15 cellular contexts compared by ENCODE assay signal in genomic region chr9:97907051-97907450, GRCh38. TPM values are rescaled to one million over a fixed set of nuclear protein-coding genes. Genes with fewer than 3 reads are reported as not detected.
A peak's percentile ranks its signal among the peaks of the same experiment; 100 is the strongest.
DNase-seq lines count a peak whose midpoint lies in the region; ATAC-seq and TF ChIP-seq lines count a peak whose summit lies in the region.
"Had no signal": no experiment of that assay in that cellular context is flagged by ENCODE, and none has a peak within 500 bp of the region (broad histone marks: within the 10 kb centered on the region; RNA-seq: fewer than 3 reads in every experiment).

No MANE protein-coding gene starts in this region.

- no peak for TF ChIP-seq CTCF in CD4-positive, alpha-beta T cell (IDR thresholded peaks at IDR 0.05)
- TF ChIP-seq CTCF in Calu3 (IDR thresholded peaks at IDR 0.05; ENCODE audit: unreplicated experiment) = no peak

- H3K36me3 Mint-ChIP-seq in CD4-positive, alpha-beta T cell (ENCODE audit: low read depth) = peaks cover 69% of the 10 kb centered on the region
- H3K36me3 Mint-ChIP-seq in activated naive CD8-positive, alpha-beta T cell = peaks cover 4% of the 10 kb centered on the region
- H3K36me3 Mint-ChIP-seq in naive thymus-derived CD4-positive, alpha-beta T cell = peaks cover 18 to 47% (median 31%) of the 10 kb centered on the region in 5 donors
- no peaks in the 10 kb centered on the region for H3K36me3 Mint-ChIP-seq in Calu3 (ENCODE audit: insufficient read depth, unreplicated experiment)

- no peak overlapping the region for H2AFZ ChIP-seq in Karpas-422 (ENCODE audit: low read length)
- H2AFZ ChIP-seq: PC-9 had no signal

- peak overlapping the region; percentile 86 for H3K27ac ChIP-seq in CD4-positive, alpha-beta T cell (ENCODE audit: low read depth, low read length)
- H3K27ac ChIP-seq in Karpas-422 (ENCODE audit: low read length) = peak overlapping the region; percentile 50
- peak overlapping the region; percentile 95 for H3K27ac ChIP-seq in naive thymus-derived CD4-positive, alpha-beta T cell (ENCODE audit: low read depth, low read length)
- H3K27ac ChIP-seq: PC-9 had no signal

- peak overlapping the region; percentile 96 for H3K27ac Mint-ChIP-seq in CD4-positive, alpha-beta T cell
- H3K27ac Mint-ChIP-seq in activated naive CD8-positive, alpha-beta T cell = peak overlapping the region; percentile 86
- peak overlapping the region; percentile 92 to 100 (median 98) for H3K27ac Mint-ChIP-seq in naive thymus-derived CD4-positive, alpha-beta T cell
- H3K27ac Mint-ChIP-seq in Calu3 (ENCODE audit: unreplicated experiment) = no peak overlapping the region

- no peaks in the 10 kb centered on the region for H3K9me3 Mint-ChIP-seq in CD4-positive, alpha-beta T cell
- no peaks in the 10 kb centered on the region for H3K9me3 Mint-ChIP-seq in activated naive CD8-positive, alpha-beta T cell (ENCODE audit: low read depth)
- H3K9me3 Mint-ChIP-seq in naive thymus-derived CD4-positive, alpha-beta T cell = peaks cover 0 to 6% (median 0%) of the 10 kb centered on the region in 11 donors
- H3K9me3 Mint-ChIP-seq in Calu3 (ENCODE audit: low read depth, unreplicated experiment) = no peaks in the 10 kb centered on the region
- H3K9me3 Mint-ChIP-seq: stimulated activated naive B cell treated with anti-CD40 and anti-IgM and Interleukin-4, amounts not matched to agents 10 μg/mL and 1 μg/mL and 100 μg/mL, for 72 hours had no signal

- no peaks in the 10 kb centered on the region for H3K27me3 Mint-ChIP-seq in CD4-positive, alpha-beta T cell
- no peaks in the 10 kb centered on the region for H3K27me3 Mint-ChIP-seq in activated naive CD8-positive, alpha-beta T cell
- H3K27me3 Mint-ChIP-seq in naive thymus-derived CD4-positive, alpha-beta T cell = no peaks in the 10 kb centered on the region
- H3K27me3 Mint-ChIP-seq in Calu3 (ENCODE audit: unreplicated experiment) = no peaks in the 10 kb centered on the region
- H3K27me3 Mint-ChIP-seq: stimulated activated naive B cell treated with anti-CD40 and anti-IgM and Interleukin-4, amounts not matched to agents 10 μg/mL and 1 μg/mL and 100 μg/mL, for 72 hours had no signal

- H3K9me3 ChIP-seq in CD4-positive, alpha-beta T cell (ENCODE audit: control insufficient read depth, low read length) = no peaks in the 10 kb centered on the region
- no peaks in the 10 kb centered on the region for H3K9me3 ChIP-seq in Karpas-422 (ENCODE audit: low read length)
- H3K9me3 ChIP-seq in naive thymus-derived CD4-positive, alpha-beta T cell (ENCODE audit: control insufficient read depth in 2 of 3, low read length in 3 of 3) = no peaks in the 10 kb centered on the region

- no peaks in the 10 kb centered on the region for H3K9me2 ChIP-seq in Karpas-422 (replicated peaks; ENCODE audit: insufficient read depth, low read length)

- H3K4me3 Mint-ChIP-seq in CD4-positive, alpha-beta T cell = peak overlapping the region; percentile 82
- H3K4me3 Mint-ChIP-seq in activated naive CD8-positive, alpha-beta T cell = peak overlapping the region; percentile 75
- peak overlapping the region; percentile 57 to 98 (median 89) for H3K4me3 Mint-ChIP-seq in naive thymus-derived CD4-positive, alpha-beta T cell
- H3K4me3 Mint-ChIP-seq in Calu3 (ENCODE audit: low read depth, unreplicated experiment) = no peak overlapping the region

- peaks cover 11% of the 10 kb centered on the region for H3K4me1 ChIP-seq in Karpas-422 (ENCODE audit: low read length)
- H3K4me1 ChIP-seq in naive thymus-derived CD4-positive, alpha-beta T cell (ENCODE audit: control insufficient read depth in 2 of 2, insufficient read depth in 2 of 2, low read length in 2 of 2) = peaks cover 72 to 79% of the 10 kb centered on the region in 2 donors

- no peaks in the 10 kb centered on the region for H3K27me3 ChIP-seq in CD4-positive, alpha-beta T cell (ENCODE audit: control insufficient read depth, insufficient read depth, low read length)
- H3K27me3 ChIP-seq in Karpas-422 (ENCODE audit: low read length) = no peaks in the 10 kb centered on the region
- no peaks in the 10 kb centered on the region for H3K27me3 ChIP-seq in naive thymus-derived CD4-positive, alpha-beta T cell (ENCODE audit: control insufficient read depth in 2 of 2, insufficient read depth in 2 of 2, low read length in 2 of 2)

- peaks cover 94% of the 10 kb centered on the region for H3K4me1 Mint-ChIP-seq in CD4-positive, alpha-beta T cell (ENCODE audit: low read depth)
- peaks cover 87% of the 10 kb centered on the region for H3K4me1 Mint-ChIP-seq in activated naive CD8-positive, alpha-beta T cell (ENCODE audit: low read depth)
- peaks cover 56 to 94% (median 85%) of the 10 kb centered on the region in 7 donors for H3K4me1 Mint-ChIP-seq in naive thymus-derived CD4-positive, alpha-beta T cell
- no peaks in the 10 kb centered on the region for H3K4me1 Mint-ChIP-seq in Calu3 (ENCODE audit: low read depth, unreplicated experiment)

- ATAC-seq in CD4-positive, alpha-beta T cell (ENCODE audit: poor library complexity) = no peak
- ATAC-seq in naive thymus-derived CD4-positive, alpha-beta T cell = peak; percentile 8
- ATAC-seq: HCT116 had no signal

- H3K4me3 ChIP-seq in Karpas-422 (ENCODE audit: low read length) = no peak overlapping the region
- H3K4me3 ChIP-seq in naive thymus-derived CD4-positive, alpha-beta T cell (ENCODE audit: low read length) = peak overlapping the region; percentile 51
- H3K4me3 ChIP-seq: PC-9 had no signal

- peaks cover 28% of the 10 kb centered on the region for H3K79me2 ChIP-seq in Karpas-422 (ENCODE audit: low read length)

- H4K20me1 ChIP-seq in Karpas-422 (ENCODE audit: insufficient read depth, low read depth, low read length) = no peaks in the 10 kb centered on the region

- BruUV-seq in Calu3 (replicated peaks; lab: Mats Ljungman, UMichigan) = no TSS peak

- POLR2A ChIA-PET in CD4-positive, alpha-beta T cell (lab: Charles Lee) = interaction anchor here (0.7 to 9.8 kb wide), 6 partner anchors 10 to 210 kb away, joined by 3 to 335 read pairs (median 12); partner anchors contain the start of genes TRMO and XPA
- POLR2A ChIA-PET in naive thymus-derived CD4-positive, alpha-beta T cell (lab: Charles Lee) = interaction anchor here (0.9 to 19.7 kb wide), 5 partner anchors 10 to 210 kb away, joined by 3 to 715 read pairs (median 19); partner anchors contain the start of genes TRMO and XPA

- H3K9ac ChIP-seq in Karpas-422 (ENCODE audit: low read length) = no peak overlapping the region

- CTCF ChIA-PET in CD4-positive, alpha-beta T cell (lab: Charles Lee) = interaction anchor here (4.2 to 14.2 kb wide), 3 partner anchors 14 to 76 kb away, joined by 13 to 221 read pairs (median 26); partner anchors contain the start of genes ANP32B and TRMO
- CTCF ChIA-PET in naive thymus-derived CD4-positive, alpha-beta T cell (lab: Charles Lee) = interaction anchor here (0.6 to 8.6 kb wide), 3 partner anchors 15 to 713 kb away, joined by 3 to 131 read pairs (median 57); partner anchors contain the start of gene TRMO
- CTCF ChIA-PET in Calu3 (lab: Charles Lee) = no interaction called here

- intact Hi-C loops in CD4-positive, alpha-beta T cell (cut with DNase I, micrococcal nuclease) = loop anchor here (2.0 to 10.0 kb wide), 5 partner anchors 14 to 350 kb away; partner anchors contain the start of genes ANP32B (in 1 of the 2), NCBP1 (in 1 of the 2), TBC1D2 (in 1 of the 2) and TSTD2 (in 1 of the 2)
- intact Hi-C loops in naive thymus-derived CD4-positive, alpha-beta T cell (cut with micrococcal nuclease) = loop anchor here (1.0 to 5.0 kb wide), 5 partner anchors 11 to 350 kb away; partner anchors contain the start of genes NCBP1 (in 2 of the 2), TSTD2 (in 2 of the 2), CORO2A (in 1 of the 2) and TBC1D2 (in 1 of the 2)
- intact Hi-C loops in Calu3 (cut with micrococcal nuclease; ENCODE audit: unreplicated experiment) = no loop called here

- peaks cover under 1% of the 10 kb centered on the region; the same call in 1 of the 2 replicates for H3K36me3 ChIP-seq in Karpas-422 (ENCODE audit: insufficient read depth, low read length)
- peaks cover 0 to 29% (median 6%) of the 10 kb centered on the region in 3 experiments for H3K36me3 ChIP-seq in naive thymus-derived CD4-positive, alpha-beta T cell (ENCODE audit: control insufficient read depth in 2 of 3, insufficient read depth in 3 of 3, low read length in 3 of 3)

- peak overlapping the region; percentile 32 for H3K4me2 ChIP-seq in Karpas-422 (ENCODE audit: low read depth, low read length, poor library complexity, severe bottlenecking)
- H3K4me2 ChIP-seq: PC-9 had no signal

- peak in 3 of 10 experiments; percentile 8 to 32 (median 11) for DNase-seq in CD4-positive, alpha-beta T cell
- peak; percentile 44 for DNase-seq in Karpas-422
- DNase-seq in naive thymus-derived CD4-positive, alpha-beta T cell = peak in 2 of 9 donors; percentile 33 to 53
- no peak for DNase-seq in stimulated activated CD8-positive, alpha-beta memory T cell treated with anti-CD3 and anti-CD28 coated beads, Interleukin-4, amount 100 ng/mL, for 48 hours
- no peak for DNase-seq in COLO668 (lab: John Stamatoyannopoulos, UW; ENCODE audit: unreplicated experiment)
- DNase-seq in Calu3 = no peak
- DNase-seq: cortex of kidney; IMR-90; kidney; PC-9; stimulated activated naive B cell treated with anti-CD40 and anti-IgM and Interleukin-4, amounts not matched to agents 10 μg/mL and 1 μg/mL and 100 μg/mL, for 72 hours had no signal

RNA-seq across cellular contexts. Expression of gene TRMO, which starts 15.2 kb away (rescaled TPM):
- total RNA-seq in CD4-positive, alpha-beta T cell = 10 to 100 TPM; 42.8 to 45.8 TPM
- total RNA-seq in Karpas-422 (2014; rRNA removed; shearing (Covaris generic); ENCODE audit: low replicate concordance) = 15.2 and 16.1 TPM in 2 replicates
- 10 to 100 TPM; 26.8 to 55.3 (median 43.8) TPM for total RNA-seq in naive thymus-derived CD4-positive, alpha-beta T cell
- polyA plus RNA-seq in naive thymus-derived CD4-positive, alpha-beta T cell = 10 to 100 TPM; 24.5 to 29.3 TPM
- total RNA-seq in Calu3 (2022) = 4.8 and 5.0 TPM in 2 replicates

RNA-seq across cellular contexts. Expression of gene HEMGN, which starts 30.9 kb away (rescaled TPM):
- under 1 TPM; 0.30 to 0.34 TPM for total RNA-seq in CD4-positive, alpha-beta T cell
- not detected in 2 replicates for total RNA-seq in Karpas-422 (2014; rRNA removed; shearing (Covaris generic); ENCODE audit: low replicate concordance)
- total RNA-seq in naive thymus-derived CD4-positive, alpha-beta T cell = 1 to 10 TPM; 1.3 to 4.3 (median 2.3) TPM
- polyA plus RNA-seq in naive thymus-derived CD4-positive, alpha-beta T cell = 10 to 100 TPM; 13.6 to 14.2 TPM
- not detected in 2 replicates for total RNA-seq in Calu3 (2022)
- total RNA-seq: fibroblast of villous mesenchyme, IMR-90, osteoblast, PC-9 had no signal
- polyA plus RNA-seq: IMR-90 had no signal

RNA-seq across cellular contexts. Expression of gene FOXE1, which starts 54.0 kb away (rescaled TPM):
- not detected for total RNA-seq in CD4-positive, alpha-beta T cell
- total RNA-seq in Karpas-422 (2014; rRNA removed; shearing (Covaris generic); ENCODE audit: low replicate concordance) = not detected in 2 replicates
- not detected for total RNA-seq in naive thymus-derived CD4-positive, alpha-beta T cell
- under 1 TPM in 1 of 2 donors, not detected in 1; 0.05 TPM for polyA plus RNA-seq in naive thymus-derived CD4-positive, alpha-beta T cell
- total RNA-seq in Calu3 (2022) = 9.1 and 12.0 TPM in 2 replicates
- total RNA-seq: osteoblast had no signal
